18 cellular contexts compared by ENCODE assay signal in genomic region chr7:149724661-149725425, GRCh38. TPM values are rescaled to one million over a fixed set of nuclear protein-coding genes. Genes with fewer than 3 reads are reported as not detected.
"Had no signal": no experiment of that assay in that cellular context is flagged by ENCODE, and none has a peak within 500 bp of the region (broad histone marks: within the 10 kb centered on the region; RNA-seq: fewer than 3 reads in every experiment).

No MANE protein-coding gene starts in this region.

- H3K27me3 Mint-ChIP-seq: activated CD8-positive, alpha-beta T cell treated with anti-CD3 and anti-CD28 coated beads for 36 hours; activated naive CD4-positive, alpha-beta T cell treated with anti-CD3 and anti-CD28 coated beads, Interleukin-2, amount 50 U/mL, for 24 hours; activated T-cell treated with anti-CD3 and anti-CD28 coated beads, Interleukin-2, amount 50 U/mL, for 24 hours; effector memory CD8-positive, alpha-beta T cell; stimulated activated naive B cell treated with anti-CD40 and anti-IgM and Interleukin-4, amounts not matched to agents 10 μg/mL and 1 μg/mL and 100 μg/mL, for 72 hours had no signal

- ATAC-seq: effector memory CD8-positive, alpha-beta T cell; natural killer cell; stimulated activated naive B cell treated with anti-CD40 and anti-IgM and Interleukin-4, amounts not matched to agents 10 μg/mL and 1 μg/mL and 100 μg/mL, for 72 hours; WTC11 had no signal

- H3K4me3 Mint-ChIP-seq: activated CD8-positive, alpha-beta T cell treated with anti-CD3 and anti-CD28 coated beads for 36 hours; activated naive CD4-positive, alpha-beta T cell treated with anti-CD3 and anti-CD28 coated beads, Interleukin-2, amount 50 U/mL, for 24 hours; activated T-cell treated with anti-CD3 and anti-CD28 coated beads, Interleukin-2, amount 50 U/mL, for 24 hours; effector memory CD8-positive, alpha-beta T cell; immature natural killer cell; natural killer cell; stimulated activated naive B cell treated with anti-CD40 and anti-IgM and Interleukin-4, amounts not matched to agents 10 μg/mL and 1 μg/mL and 100 μg/mL, for 72 hours; T-helper 2 cell treated with Interferon-gamma antibody and Interleukin-4, amounts not matched to agents 5 μg/mL and 100 μg/mL, for 36 hours; WTC11 had no signal

- H3K27ac ChIP-seq: neutrophil, tibial artery had no signal

- H3K27ac Mint-ChIP-seq: activated CD8-positive, alpha-beta T cell treated with anti-CD3 and anti-CD28 coated beads for 36 hours; activated naive CD4-positive, alpha-beta T cell treated with anti-CD3 and anti-CD28 coated beads, Interleukin-2, amount 50 U/mL, for 24 hours; activated T-cell treated with anti-CD3 and anti-CD28 coated beads, Interleukin-2, amount 50 U/mL, for 24 hours; activated T-helper 2 cell treated with anti-CD3 and anti-CD28 coated beads, Interferon-gamma antibody, Interleukin-2, Interleukin-4, amounts not matched to agents 10 μg/mL and 5 μg/mL and 100 μg/mL, durations not matched to agents 14 hours and 24 hours and 36 hours; immature natural killer cell; natural killer cell; stimulated activated naive B cell treated with anti-CD40 and anti-IgM and Interleukin-4, amounts not matched to agents 10 μg/mL and 1 μg/mL and 100 μg/mL, for 72 hours; T-helper 2 cell treated with Interferon-gamma antibody and Interleukin-4, amounts not matched to agents 5 μg/mL and 100 μg/mL, for 36 hours; WTC11 had no signal

- H3K9me3 Mint-ChIP-seq: activated CD8-positive, alpha-beta T cell treated with anti-CD3 and anti-CD28 coated beads for 36 hours; activated naive CD4-positive, alpha-beta T cell treated with anti-CD3 and anti-CD28 coated beads, Interleukin-2, amount 50 U/mL, for 24 hours; activated T-cell treated with anti-CD3 and anti-CD28 coated beads, Interleukin-2, amount 50 U/mL, for 24 hours; activated T-helper 2 cell treated with anti-CD3 and anti-CD28 coated beads, Interferon-gamma antibody, Interleukin-2, Interleukin-4, amounts not matched to agents 10 μg/mL and 5 μg/mL and 100 μg/mL, durations not matched to agents 14 hours and 24 hours and 36 hours; effector memory CD8-positive, alpha-beta T cell; immature natural killer cell; natural killer cell; stimulated activated naive B cell treated with anti-CD40 and anti-IgM and Interleukin-4, amounts not matched to agents 10 μg/mL and 1 μg/mL and 100 μg/mL, for 72 hours; T-helper 2 cell treated with Interferon-gamma antibody and Interleukin-4, amounts not matched to agents 5 μg/mL and 100 μg/mL, for 36 hours; WTC11 had no signal

- DNase-seq: activated CD4-positive, alpha-beta T cell treated with anti-CD3 and anti-CD28 coated beads for 48 hours; activated CD8-positive, alpha-beta T cell treated with anti-CD3 and anti-CD28 coated beads for 36 hours; activated T-cell treated with anti-CD3 and anti-CD28 coated beads, Interleukin-2, amount 50 U/mL, for 24 hours; effector memory CD8-positive, alpha-beta T cell; immature natural killer cell; natural killer cell; retina; SK-N-SH; stimulated activated CD4-positive, alpha-beta T cell treated with anti-CD3 and anti-CD28 coated beads, Interleukin-15, amount 100 ng/mL, for 24 hours; stimulated activated CD4-positive, alpha-beta T cell treated with anti-CD3 and anti-CD28 coated beads, Interleukin-4, amount 100 ng/mL, for 1 hour; stimulated activated naive B cell treated with anti-CD40 and anti-IgM and Interleukin-4, amounts not matched to agents 10 μg/mL and 1 μg/mL and 100 μg/mL, for 72 hours had no signal

- H3K4me3 ChIP-seq: skin epidermis, tibial artery had no signal

- H3K36me3 Mint-ChIP-seq: natural killer cell had no signal

- H3K4me1 Mint-ChIP-seq: activated naive CD4-positive, alpha-beta T cell treated with anti-CD3 and anti-CD28 coated beads, Interleukin-2, amount 50 U/mL, for 24 hours; WTC11 had no signal

RNA-seq across cellular contexts. Expression of gene ZNF467, which starts 48.5 kb away (rescaled TPM):
- total RNA-seq: activated T-helper 2 cell treated with anti-CD3 and anti-CD28 coated beads, Interferon-gamma antibody, Interleukin-2, Interleukin-4, amounts not matched to agents 10 μg/mL and 5 μg/mL and 100 μg/mL, durations not matched to agents 14 hours and 24 hours and 36 hours had no signal
